In the genomic region with DNA sequence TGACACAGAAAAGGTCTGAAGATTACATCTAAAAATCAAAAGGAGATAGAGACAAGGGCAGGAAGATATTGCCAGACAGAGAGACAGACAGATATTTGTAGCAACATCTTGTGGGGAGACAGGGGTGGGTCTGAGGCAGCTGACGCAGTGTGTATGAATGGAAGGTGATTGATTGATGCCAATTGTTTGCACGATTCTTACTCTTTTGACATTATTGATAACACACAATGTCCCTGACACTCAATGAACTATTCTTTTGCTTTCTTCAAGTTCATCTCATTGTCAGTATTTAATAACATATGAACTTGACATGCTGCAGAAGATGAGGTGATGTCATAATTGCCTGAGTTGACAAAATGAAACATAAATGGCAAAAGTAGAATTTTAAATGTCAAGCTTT, we compare ENCODE assay signal across 2 cellular contexts.
TF ChIP-seq lines count a peak whose summit lies in the region.

No MANE protein-coding gene starts in this region.

TF ChIP-seq in H1, 55 proteins besides CTCF, POLR2A, EP300 and RAD21:
- TF ChIP-seq CHD1 (IDR thresholded peaks at IDR 0.05; ENCODE audit: low read depth, low read length), result no peak
- no peak for TF ChIP-seq CBX5 (IDR thresholded peaks at IDR 0.05; ENCODE audit: low read depth, low read length)
- no peak for TF ChIP-seq KDM1A (IDR thresholded peaks at IDR 0.05; ENCODE audit: borderline replicate concordance, low read length)
- no peak for TF ChIP-seq ASH2L (IDR thresholded peaks at IDR 0.05; ENCODE audit: low read length)
- TF ChIP-seq JUN (IDR thresholded peaks at IDR 0.05; ENCODE audit: low read depth, low read length), result no peak
- no peak for TF ChIP-seq JUND (IDR thresholded peaks at IDR 0.05; ENCODE audit: low read length)
- TF ChIP-seq CTBP2 (IDR thresholded peaks at IDR 0.05; ENCODE audit: borderline replicate concordance, insufficient read depth, insufficient read length, low read length), result no peak
- TF ChIP-seq BCL11A (IDR thresholded peaks at IDR 0.05; ENCODE audit: low read depth in 2 of 2, low read length in 2 of 2), result no peak
- TF ChIP-seq, protein P1, sequence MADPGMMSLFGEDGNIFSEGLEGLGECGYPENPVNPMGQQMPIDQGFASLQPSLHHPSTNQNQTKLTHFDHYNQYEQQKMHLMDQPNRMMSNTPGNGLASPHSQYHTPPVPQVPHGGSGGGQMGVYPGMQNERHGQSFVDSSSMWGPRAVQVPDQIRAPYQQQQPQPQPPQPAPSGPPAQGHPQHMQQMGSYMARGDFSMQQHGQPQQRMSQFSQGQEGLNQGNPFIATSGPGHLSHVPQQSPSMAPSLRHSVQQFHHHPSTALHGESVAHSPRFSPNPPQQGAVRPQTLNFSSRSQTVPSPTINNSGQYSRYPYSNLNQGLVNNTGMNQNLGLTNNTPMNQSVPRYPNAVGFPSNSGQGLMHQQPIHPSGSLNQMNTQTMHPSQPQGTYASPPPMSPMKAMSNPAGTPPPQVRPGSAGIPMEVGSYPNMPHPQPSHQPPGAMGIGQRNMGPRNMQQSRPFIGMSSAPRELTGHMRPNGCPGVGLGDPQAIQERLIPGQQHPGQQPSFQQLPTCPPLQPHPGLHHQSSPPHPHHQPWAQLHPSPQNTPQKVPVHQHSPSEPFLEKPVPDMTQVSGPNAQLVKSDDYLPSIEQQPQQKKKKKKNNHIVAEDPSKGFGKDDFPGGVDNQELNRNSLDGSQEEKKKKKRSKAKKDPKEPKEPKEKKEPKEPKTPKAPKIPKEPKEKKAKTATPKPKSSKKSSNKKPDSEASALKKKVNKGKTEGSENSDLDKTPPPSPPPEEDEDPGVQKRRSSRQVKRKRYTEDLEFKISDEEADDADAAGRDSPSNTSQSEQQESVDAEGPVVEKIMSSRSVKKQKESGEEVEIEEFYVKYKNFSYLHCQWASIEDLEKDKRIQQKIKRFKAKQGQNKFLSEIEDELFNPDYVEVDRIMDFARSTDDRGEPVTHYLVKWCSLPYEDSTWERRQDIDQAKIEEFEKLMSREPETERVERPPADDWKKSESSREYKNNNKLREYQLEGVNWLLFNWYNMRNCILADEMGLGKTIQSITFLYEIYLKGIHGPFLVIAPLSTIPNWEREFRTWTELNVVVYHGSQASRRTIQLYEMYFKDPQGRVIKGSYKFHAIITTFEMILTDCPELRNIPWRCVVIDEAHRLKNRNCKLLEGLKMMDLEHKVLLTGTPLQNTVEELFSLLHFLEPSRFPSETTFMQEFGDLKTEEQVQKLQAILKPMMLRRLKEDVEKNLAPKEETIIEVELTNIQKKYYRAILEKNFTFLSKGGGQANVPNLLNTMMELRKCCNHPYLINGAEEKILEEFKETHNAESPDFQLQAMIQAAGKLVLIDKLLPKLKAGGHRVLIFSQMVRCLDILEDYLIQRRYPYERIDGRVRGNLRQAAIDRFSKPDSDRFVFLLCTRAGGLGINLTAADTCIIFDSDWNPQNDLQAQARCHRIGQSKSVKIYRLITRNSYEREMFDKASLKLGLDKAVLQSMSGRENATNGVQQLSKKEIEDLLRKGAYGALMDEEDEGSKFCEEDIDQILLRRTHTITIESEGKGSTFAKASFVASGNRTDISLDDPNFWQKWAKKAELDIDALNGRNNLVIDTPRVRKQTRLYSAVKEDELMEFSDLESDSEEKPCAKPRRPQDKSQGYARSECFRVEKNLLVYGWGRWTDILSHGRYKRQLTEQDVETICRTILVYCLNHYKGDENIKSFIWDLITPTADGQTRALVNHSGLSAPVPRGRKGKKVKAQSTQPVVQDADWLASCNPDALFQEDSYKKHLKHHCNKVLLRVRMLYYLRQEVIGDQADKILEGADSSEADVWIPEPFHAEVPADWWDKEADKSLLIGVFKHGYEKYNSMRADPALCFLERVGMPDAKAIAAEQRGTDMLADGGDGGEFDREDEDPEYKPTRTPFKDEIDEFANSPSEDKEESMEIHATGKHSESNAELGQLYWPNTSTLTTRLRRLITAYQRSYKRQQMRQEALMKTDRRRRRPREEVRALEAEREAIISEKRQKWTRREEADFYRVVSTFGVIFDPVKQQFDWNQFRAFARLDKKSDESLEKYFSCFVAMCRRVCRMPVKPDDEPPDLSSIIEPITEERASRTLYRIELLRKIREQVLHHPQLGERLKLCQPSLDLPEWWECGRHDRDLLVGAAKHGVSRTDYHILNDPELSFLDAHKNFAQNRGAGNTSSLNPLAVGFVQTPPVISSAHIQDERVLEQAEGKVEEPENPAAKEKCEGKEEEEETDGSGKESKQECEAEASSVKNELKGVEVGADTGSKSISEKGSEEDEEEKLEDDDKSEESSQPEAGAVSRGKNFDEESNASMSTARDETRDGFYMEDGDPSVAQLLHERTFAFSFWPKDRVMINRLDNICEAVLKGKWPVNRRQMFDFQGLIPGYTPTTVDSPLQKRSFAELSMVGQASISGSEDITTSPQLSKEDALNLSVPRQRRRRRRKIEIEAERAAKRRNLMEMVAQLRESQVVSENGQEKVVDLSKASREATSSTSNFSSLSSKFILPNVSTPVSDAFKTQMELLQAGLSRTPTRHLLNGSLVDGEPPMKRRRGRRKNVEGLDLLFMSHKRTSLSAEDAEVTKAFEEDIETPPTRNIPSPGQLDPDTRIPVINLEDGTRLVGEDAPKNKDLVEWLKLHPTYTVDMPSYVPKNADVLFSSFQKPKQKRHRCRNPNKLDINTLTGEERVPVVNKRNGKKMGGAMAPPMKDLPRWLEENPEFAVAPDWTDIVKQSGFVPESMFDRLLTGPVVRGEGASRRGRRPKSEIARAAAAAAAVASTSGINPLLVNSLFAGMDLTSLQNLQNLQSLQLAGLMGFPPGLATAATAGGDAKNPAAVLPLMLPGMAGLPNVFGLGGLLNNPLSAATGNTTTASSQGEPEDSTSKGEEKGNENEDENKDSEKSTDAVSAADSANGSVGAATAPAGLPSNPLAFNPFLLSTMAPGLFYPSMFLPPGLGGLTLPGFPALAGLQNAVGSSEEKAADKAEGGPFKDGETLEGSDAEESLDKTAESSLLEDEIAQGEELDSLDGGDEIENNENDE (IDR thresholded peaks at IDR 0.05; ENCODE audit: insufficient replicate concordance, low read length), result no peak
- TF ChIP-seq RNF2 (IDR thresholded peaks at IDR 0.05; ENCODE audit: borderline replicate concordance, low read depth, low read length, missing control alignments, poor library complexity, severe bottlenecking), result no peak
- TF ChIP-seq RFX5 (IDR thresholded peaks at IDR 0.05; ENCODE audit: borderline replicate concordance, low read depth, low read length), result no peak
- TF ChIP-seq TAF7 (optimal IDR thresholded peaks at IDR 0.05; ENCODE audit: borderline replicate concordance, low read depth, low read length), result no peak

TF ChIP-seq in neural cell, 6 proteins besides CTCF, POLR2A, EP300 and RAD21 (continued from another document):
- TF ChIP-seq, protein P2, sequence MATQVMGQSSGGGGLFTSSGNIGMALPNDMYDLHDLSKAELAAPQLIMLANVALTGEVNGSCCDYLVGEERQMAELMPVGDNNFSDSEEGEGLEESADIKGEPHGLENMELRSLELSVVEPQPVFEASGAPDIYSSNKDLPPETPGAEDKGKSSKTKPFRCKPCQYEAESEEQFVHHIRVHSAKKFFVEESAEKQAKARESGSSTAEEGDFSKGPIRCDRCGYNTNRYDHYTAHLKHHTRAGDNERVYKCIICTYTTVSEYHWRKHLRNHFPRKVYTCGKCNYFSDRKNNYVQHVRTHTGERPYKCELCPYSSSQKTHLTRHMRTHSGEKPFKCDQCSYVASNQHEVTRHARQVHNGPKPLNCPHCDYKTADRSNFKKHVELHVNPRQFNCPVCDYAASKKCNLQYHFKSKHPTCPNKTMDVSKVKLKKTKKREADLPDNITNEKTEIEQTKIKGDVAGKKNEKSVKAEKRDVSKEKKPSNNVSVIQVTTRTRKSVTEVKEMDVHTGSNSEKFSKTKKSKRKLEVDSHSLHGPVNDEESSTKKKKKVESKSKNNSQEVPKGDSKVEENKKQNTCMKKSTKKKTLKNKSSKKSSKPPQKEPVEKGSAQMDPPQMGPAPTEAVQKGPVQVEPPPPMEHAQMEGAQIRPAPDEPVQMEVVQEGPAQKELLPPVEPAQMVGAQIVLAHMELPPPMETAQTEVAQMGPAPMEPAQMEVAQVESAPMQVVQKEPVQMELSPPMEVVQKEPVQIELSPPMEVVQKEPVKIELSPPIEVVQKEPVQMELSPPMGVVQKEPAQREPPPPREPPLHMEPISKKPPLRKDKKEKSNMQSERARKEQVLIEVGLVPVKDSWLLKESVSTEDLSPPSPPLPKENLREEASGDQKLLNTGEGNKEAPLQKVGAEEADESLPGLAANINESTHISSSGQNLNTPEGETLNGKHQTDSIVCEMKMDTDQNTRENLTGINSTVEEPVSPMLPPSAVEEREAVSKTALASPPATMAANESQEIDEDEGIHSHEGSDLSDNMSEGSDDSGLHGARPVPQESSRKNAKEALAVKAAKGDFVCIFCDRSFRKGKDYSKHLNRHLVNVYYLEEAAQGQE (IDR thresholded peaks at IDR 0.05; ENCODE audit: borderline replicate concordance), result no peak
- no peak for TF ChIP-seq SMC3 (conservative IDR thresholded peaks at IDR 0.05; ENCODE audit: poor library complexity)
- TF ChIP-seq MXI1 (conservative IDR thresholded peaks at IDR 0.05; ENCODE audit: poor library complexity, severe bottlenecking), result no peak
- TF ChIP-seq EZH2 (IDR thresholded peaks at IDR 0.05; ENCODE audit: borderline replicate concordance, insufficient read depth, low read length, poor library complexity, severe bottlenecking), result no peak
- TF ChIP-seq TAF1 (IDR thresholded peaks at IDR 0.05; ENCODE audit: low read depth), result no peak
TF ChIP-seq in neural cell: peak in this region for 1.
